1 cellular context compared by ENCODE assay signal in the genomic region with DNA sequence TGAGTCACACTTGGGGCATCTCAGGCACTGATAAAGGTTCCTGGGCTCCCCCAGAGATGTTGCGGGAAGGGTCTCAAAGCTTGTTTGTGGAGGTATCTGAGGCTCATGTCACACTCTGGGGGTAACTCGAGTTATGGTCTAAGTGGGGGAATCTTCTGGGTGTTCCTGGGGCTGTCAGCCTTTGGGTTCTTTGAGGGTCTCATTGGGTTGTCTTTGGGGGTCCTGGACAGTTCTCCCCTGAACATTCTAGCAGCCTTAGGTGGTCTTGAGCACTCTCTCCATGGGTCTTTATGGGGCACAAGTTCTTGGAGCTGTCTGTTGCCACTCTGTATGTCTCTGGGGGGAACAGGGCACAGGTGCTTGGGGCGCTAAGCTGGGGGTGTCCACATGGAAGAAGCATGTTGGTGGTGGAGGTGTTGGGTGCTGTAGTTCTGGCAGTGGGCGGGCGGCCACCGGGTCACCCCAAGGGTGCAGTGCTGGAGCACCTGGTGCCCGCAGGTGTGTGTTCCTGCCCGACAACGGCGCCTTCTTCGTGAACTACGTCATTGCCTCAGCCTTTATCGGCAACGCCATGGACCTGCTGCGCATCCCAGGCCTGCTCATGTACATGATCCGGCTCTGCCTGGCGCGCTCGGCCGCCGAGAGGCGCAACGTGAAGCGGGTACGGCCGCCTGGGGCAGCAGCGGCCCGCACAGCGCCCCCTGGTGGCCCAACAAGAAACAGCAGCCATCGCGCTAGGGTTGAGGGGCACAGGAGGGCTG.
TF ChIP-seq lines count a peak whose summit lies in the region.

No MANE protein-coding gene starts in this region.

TF ChIP-seq in H1, 55 proteins besides CTCF, POLR2A, EP300 and RAD21:
- TF ChIP-seq, protein P1, sequence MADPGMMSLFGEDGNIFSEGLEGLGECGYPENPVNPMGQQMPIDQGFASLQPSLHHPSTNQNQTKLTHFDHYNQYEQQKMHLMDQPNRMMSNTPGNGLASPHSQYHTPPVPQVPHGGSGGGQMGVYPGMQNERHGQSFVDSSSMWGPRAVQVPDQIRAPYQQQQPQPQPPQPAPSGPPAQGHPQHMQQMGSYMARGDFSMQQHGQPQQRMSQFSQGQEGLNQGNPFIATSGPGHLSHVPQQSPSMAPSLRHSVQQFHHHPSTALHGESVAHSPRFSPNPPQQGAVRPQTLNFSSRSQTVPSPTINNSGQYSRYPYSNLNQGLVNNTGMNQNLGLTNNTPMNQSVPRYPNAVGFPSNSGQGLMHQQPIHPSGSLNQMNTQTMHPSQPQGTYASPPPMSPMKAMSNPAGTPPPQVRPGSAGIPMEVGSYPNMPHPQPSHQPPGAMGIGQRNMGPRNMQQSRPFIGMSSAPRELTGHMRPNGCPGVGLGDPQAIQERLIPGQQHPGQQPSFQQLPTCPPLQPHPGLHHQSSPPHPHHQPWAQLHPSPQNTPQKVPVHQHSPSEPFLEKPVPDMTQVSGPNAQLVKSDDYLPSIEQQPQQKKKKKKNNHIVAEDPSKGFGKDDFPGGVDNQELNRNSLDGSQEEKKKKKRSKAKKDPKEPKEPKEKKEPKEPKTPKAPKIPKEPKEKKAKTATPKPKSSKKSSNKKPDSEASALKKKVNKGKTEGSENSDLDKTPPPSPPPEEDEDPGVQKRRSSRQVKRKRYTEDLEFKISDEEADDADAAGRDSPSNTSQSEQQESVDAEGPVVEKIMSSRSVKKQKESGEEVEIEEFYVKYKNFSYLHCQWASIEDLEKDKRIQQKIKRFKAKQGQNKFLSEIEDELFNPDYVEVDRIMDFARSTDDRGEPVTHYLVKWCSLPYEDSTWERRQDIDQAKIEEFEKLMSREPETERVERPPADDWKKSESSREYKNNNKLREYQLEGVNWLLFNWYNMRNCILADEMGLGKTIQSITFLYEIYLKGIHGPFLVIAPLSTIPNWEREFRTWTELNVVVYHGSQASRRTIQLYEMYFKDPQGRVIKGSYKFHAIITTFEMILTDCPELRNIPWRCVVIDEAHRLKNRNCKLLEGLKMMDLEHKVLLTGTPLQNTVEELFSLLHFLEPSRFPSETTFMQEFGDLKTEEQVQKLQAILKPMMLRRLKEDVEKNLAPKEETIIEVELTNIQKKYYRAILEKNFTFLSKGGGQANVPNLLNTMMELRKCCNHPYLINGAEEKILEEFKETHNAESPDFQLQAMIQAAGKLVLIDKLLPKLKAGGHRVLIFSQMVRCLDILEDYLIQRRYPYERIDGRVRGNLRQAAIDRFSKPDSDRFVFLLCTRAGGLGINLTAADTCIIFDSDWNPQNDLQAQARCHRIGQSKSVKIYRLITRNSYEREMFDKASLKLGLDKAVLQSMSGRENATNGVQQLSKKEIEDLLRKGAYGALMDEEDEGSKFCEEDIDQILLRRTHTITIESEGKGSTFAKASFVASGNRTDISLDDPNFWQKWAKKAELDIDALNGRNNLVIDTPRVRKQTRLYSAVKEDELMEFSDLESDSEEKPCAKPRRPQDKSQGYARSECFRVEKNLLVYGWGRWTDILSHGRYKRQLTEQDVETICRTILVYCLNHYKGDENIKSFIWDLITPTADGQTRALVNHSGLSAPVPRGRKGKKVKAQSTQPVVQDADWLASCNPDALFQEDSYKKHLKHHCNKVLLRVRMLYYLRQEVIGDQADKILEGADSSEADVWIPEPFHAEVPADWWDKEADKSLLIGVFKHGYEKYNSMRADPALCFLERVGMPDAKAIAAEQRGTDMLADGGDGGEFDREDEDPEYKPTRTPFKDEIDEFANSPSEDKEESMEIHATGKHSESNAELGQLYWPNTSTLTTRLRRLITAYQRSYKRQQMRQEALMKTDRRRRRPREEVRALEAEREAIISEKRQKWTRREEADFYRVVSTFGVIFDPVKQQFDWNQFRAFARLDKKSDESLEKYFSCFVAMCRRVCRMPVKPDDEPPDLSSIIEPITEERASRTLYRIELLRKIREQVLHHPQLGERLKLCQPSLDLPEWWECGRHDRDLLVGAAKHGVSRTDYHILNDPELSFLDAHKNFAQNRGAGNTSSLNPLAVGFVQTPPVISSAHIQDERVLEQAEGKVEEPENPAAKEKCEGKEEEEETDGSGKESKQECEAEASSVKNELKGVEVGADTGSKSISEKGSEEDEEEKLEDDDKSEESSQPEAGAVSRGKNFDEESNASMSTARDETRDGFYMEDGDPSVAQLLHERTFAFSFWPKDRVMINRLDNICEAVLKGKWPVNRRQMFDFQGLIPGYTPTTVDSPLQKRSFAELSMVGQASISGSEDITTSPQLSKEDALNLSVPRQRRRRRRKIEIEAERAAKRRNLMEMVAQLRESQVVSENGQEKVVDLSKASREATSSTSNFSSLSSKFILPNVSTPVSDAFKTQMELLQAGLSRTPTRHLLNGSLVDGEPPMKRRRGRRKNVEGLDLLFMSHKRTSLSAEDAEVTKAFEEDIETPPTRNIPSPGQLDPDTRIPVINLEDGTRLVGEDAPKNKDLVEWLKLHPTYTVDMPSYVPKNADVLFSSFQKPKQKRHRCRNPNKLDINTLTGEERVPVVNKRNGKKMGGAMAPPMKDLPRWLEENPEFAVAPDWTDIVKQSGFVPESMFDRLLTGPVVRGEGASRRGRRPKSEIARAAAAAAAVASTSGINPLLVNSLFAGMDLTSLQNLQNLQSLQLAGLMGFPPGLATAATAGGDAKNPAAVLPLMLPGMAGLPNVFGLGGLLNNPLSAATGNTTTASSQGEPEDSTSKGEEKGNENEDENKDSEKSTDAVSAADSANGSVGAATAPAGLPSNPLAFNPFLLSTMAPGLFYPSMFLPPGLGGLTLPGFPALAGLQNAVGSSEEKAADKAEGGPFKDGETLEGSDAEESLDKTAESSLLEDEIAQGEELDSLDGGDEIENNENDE (IDR thresholded peaks at IDR 0.05; ENCODE audit: insufficient replicate concordance, low read length): no peak
- TF ChIP-seq HDAC6 (IDR thresholded peaks at IDR 0.05; ENCODE audit: low read depth, low read length) (no peak), RNF2 (IDR thresholded peaks at IDR 0.05; ENCODE audit: borderline replicate concordance, low read depth, low read length, missing control alignments, poor library complexity, severe bottlenecking) (no peak), SRF (IDR thresholded peaks at IDR 0.05; ENCODE audit: low read depth, low read length) (no peak), ASH2L (IDR thresholded peaks at IDR 0.05; ENCODE audit: low read length) (no peak), CREB1 (IDR thresholded peaks at IDR 0.05) (peak; percentile 61; the same call in 1 of the 2 replicates), CHD1 (IDR thresholded peaks at IDR 0.05; ENCODE audit: low read depth, low read length) (no peak), EZH2 (IDR thresholded peaks at IDR 0.05; ENCODE audit: low read depth, low read length, severe bottlenecking) (no peak), YY1 (IDR thresholded peaks at IDR 0.05; ENCODE audit: low read depth, low read length) (peak; percentile 70; the same call in 1 of the 2 replicates), EGR1 (IDR thresholded peaks at IDR 0.05; ENCODE audit: borderline replicate concordance, low read depth, low read length) (no peak), NRF1 (IDR thresholded peaks at IDR 0.05; ENCODE audit: low read depth, low read length) (no peak), CHD2 (IDR thresholded peaks at IDR 0.05; ENCODE audit: low read length) (0 out of 2 replicates have a peak, but pooled peaks have one; percentile 28), SP4 (IDR thresholded peaks at IDR 0.05; ENCODE audit: low read length) (no peak), CEBPB (IDR thresholded peaks at IDR 0.05; ENCODE audit: low read depth, low read length) (no peak), SIN3A (conservative IDR thresholded peaks at IDR 0.05 in 1 of 2, IDR thresholded peaks at IDR 0.05 in 1 of 2; ENCODE audit: low read depth in 1 of 2, low read length in 2 of 2) (0 out of 4 replicates have a peak, but pooled peaks of 1 of the 2 experiments have one; percentile 35), GABPA (IDR thresholded peaks at IDR 0.05; ENCODE audit: borderline replicate concordance, insufficient read depth, low read length) (peak; percentile 50; the same call in 1 of the 2 replicates), MAX (IDR thresholded peaks at IDR 0.05) (peak; percentile 65), FOSL1 (IDR thresholded peaks at IDR 0.05; ENCODE audit: insufficient read depth, low read depth, low read length) (no peak), TBP (IDR thresholded peaks at IDR 0.05; ENCODE audit: low read depth, low read length) (peak; percentile 65; the same call in 1 of the 2 replicates), E2F6 (IDR thresholded peaks at IDR 0.05) (no peak), JUND (IDR thresholded peaks at IDR 0.05; ENCODE audit: low read length) (peak; percentile 49; the same call in 1 of the 2 replicates)
- TF ChIP-seq, protein P2, sequence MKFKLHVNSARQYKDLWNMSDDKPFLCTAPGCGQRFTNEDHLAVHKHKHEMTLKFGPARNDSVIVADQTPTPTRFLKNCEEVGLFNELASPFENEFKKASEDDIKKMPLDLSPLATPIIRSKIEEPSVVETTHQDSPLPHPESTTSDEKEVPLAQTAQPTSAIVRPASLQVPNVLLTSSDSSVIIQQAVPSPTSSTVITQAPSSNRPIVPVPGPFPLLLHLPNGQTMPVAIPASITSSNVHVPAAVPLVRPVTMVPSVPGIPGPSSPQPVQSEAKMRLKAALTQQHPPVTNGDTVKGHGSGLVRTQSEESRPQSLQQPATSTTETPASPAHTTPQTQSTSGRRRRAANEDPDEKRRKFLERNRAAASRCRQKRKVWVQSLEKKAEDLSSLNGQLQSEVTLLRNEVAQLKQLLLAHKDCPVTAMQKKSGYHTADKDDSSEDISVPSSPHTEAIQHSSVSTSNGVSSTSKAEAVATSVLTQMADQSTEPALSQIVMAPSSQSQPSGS (IDR thresholded peaks at IDR 0.05; ENCODE audit: low read length): no peak
- TF ChIP-seq, protein P3, sequence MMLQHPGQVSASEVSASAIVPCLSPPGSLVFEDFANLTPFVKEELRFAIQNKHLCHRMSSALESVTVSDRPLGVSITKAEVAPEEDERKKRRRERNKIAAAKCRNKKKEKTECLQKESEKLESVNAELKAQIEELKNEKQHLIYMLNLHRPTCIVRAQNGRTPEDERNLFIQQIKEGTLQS (IDR thresholded peaks at IDR 0.05; ENCODE audit: insufficient read depth, low read depth, low read length): 0 out of 2 replicates have a peak, but pooled peaks have one; percentile 6
TF ChIP-seq in H1: peak in this region for 9.
